In the genomic region with DNA sequence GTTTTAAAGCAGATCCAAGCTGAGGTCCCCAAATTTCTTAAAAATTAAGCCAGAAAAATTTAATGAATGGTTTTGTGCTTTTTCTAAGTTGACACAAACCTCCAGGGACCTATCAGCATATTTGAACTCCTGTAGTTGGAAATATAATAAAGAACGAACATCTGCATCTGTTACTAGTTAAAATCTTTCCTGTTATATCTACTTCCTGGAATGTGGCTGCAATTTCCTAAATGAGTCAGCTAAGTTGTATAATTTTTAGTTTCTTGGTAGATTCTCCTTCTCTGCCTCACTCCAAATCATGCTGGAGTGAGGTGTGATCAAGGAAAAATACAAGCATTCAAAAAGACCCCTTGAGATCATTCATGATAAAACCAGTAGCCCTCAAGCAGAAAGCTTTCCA, we compare ENCODE assay signal across 1 cellular context.
TF ChIP-seq lines count a peak whose summit lies in the region.

No MANE protein-coding gene starts in this region.

TF ChIP-seq in WTC11, 78 proteins besides CTCF, POLR2A, EP300 and RAD21 (continued from another document):
- TF ChIP-seq, protein P1, sequence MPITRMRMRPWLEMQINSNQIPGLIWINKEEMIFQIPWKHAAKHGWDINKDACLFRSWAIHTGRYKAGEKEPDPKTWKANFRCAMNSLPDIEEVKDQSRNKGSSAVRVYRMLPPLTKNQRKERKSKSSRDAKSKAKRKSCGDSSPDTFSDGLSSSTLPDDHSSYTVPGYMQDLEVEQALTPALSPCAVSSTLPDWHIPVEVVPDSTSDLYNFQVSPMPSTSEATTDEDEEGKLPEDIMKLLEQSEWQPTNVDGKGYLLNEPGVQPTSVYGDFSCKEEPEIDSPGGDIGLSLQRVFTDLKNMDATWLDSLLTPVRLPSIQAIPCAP (CRISPR knock-in tag; IDR thresholded peaks at IDR 0.05) = no peak
- no peak for TF ChIP-seq ATF6 (CRISPR knock-in tag; IDR thresholded peaks at IDR 0.05)
- no peak for TF ChIP-seq ZNF317 (CRISPR knock-in tag; IDR thresholded peaks at IDR 0.05; ENCODE audit: borderline replicate concordance, low read depth)
- no peak for TF ChIP-seq MYBL2 (CRISPR knock-in tag; IDR thresholded peaks at IDR 0.05)
TF ChIP-seq in WTC11: peak in this region for 0.
